In the genomic region with DNA sequence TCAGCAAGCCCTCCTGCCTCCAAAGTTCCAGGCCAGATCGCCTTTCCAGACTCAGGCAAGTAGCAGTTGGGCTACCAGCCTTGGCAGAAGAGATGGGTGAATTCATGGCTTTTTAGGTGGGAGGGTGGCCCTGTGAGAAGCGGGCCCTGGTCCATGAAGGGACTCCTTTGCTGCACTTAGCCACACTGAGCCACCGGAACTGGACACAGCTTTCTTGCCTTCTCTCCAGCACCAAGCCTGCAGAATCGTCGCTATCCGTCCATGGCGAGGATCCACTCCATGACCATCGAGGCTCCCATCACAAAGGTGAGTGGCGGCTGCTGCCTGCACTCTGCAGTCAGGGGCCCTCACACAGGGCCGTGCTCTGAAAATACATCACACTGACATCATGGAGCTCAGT, we compare ENCODE assay signal across 34 cellular contexts.
"Had no signal": no experiment of that assay in that cellular context is flagged by ENCODE, and none has a peak within 500 bp of the region (broad histone marks: within the 10 kb centered on the region; RNA-seq: fewer than 3 reads in every experiment).

No MANE protein-coding gene starts in this region.

- H3K4me3 ChIP-seq: MG63 had no signal

- H3K36me3 ChIP-seq: MG63 had no signal

- H3K9me3 ChIP-seq: MG63 had no signal

- H3K27me3 ChIP-seq: MG63 had no signal

- DNase-seq: Karpas-422, Kasumi-1, MG63, MM.1S, MV-4-11, NCI-H1048, NCI-H1092, NCI-H1092 treated with DMSO at 0.1 percent for 48 hours, NCI-H1105, NCI-H1105 treated with DMSO at 0.1 percent for 48 hours, NCI-H1417, NCI-H1417 treated with DMSO at 0.1 percent for 48 hours, NCI-H1436, NCI-H1436 treated with DMSO at 0.1 percent for 48 hours, NCI-H146, NCI-H1694, NCI-H1694 treated with DMSO at 0.1 percent for 48 hours, NCI-H187, NCI-H187 treated with DMSO at 0.1 percent for 48 hours, NCI-H1930, NCI-H2029, NCI-H2029 treated with DMSO at 0.1 percent for 48 hours, NCI-H2081, NCI-H2081 treated with DMSO at 0.1 percent for 48 hours, NCI-H2107, NCI-H2171, NCI-H2171 treated with DMSO at 0.1 percent for 48 hours, NCI-H2227 treated with DMSO at 0.1 percent for 48 hours, NCI-H226, NCI-H345, NCI-H446, NCI-H446 treated with DMSO at 0.1 percent for 48 hours, NCI-H510A, NCI-H510A treated with DMSO at 0.1 percent for 48 hours had no signal
